ENCODE assay signal across 13 cellular contexts in the genomic region with DNA sequence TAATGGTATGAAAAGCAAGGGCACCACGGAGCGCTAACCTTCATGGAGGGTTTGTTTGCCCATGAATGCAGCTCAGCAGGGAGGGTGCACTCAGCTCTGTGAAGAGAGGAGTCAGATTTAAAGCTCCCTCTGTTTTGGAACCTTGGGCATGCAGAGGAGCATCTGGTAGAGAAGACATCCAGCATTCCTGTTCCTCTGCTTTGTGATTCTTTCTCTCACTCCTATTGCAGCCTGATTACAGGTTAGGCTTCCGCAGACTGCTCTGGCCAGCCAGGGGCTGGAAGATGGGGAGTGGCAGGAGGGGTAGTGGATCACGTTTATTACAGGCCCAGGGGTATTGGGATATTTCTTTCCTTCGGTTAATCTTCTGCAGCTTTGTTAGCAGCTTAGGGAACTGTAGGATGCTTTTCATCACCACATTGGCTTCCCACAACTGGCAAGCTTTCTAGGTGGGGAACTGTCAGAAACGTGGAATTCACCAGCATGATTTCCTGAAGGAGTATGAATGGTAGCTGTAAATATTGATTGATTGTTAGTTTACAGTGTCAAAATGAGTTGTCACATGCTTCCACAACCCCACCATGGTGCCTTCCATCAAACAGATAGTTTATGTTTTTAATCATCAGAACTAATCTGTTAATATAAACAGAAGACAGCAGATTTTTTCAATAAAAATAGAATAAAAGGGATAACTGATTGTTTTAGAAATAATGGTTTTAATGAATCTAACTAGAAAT.
DNase-seq lines count a peak whose midpoint lies in the region; ATAC-seq and TF ChIP-seq lines count a peak whose summit lies in the region.
"Had no signal": no experiment of that assay in that cellular context is flagged by ENCODE, and none has a peak within 500 bp of the region (broad histone marks: within the 10 kb centered on the region; RNA-seq: fewer than 3 reads in every experiment).

No MANE protein-coding gene starts in this region.

- no peaks in the 10 kb centered on the region for H3K36me3 ChIP-seq in neural cell (ENCODE audit: insufficient read depth, low read length)

- H3K9me3 ChIP-seq in neural cell (ENCODE audit: low read length), result no peaks in the 10 kb centered on the region

- no peaks in the 10 kb centered on the region for H3F3A ChIP-seq in neural cell (ENCODE audit: insufficient read depth, low read length, poor library complexity, severe bottlenecking)

- no peaks in the 10 kb centered on the region for H3K9me2 ChIP-seq in neural cell (ENCODE audit: insufficient read depth, low read length)

- no peak overlapping the region for H2AFZ ChIP-seq in neural cell (ENCODE audit: low read depth, low read length)

- peak; percentile 54 for TF ChIP-seq EP300 in neural cell (conservative IDR thresholded peaks at IDR 0.05; ENCODE audit: poor library complexity, severe bottlenecking)

- H4K20me1 ChIP-seq in neural cell (ENCODE audit: insufficient read depth), result no peaks in the 10 kb centered on the region

- no peak overlapping the region for H3K4me2 ChIP-seq in neural cell (ENCODE audit: low read length)

- no peak overlapping the region for H3K4me3 ChIP-seq in neural cell (ENCODE audit: low read length)
- H3K4me3 ChIP-seq: K562 had no signal

- no peaks in the 10 kb centered on the region for H3K79me2 ChIP-seq in neural cell (replicated peaks; ENCODE audit: insufficient read depth, low read length)

- peak; percentile 72 for DNase-seq in COR-L47 (lab: John Stamatoyannopoulos, UW)
- peak; percentile 8 for DNase-seq in NCI-H1417 treated with DMSO at 0.1 percent for 48 hours (lab: John Stamatoyannopoulos, UW)
- peak; percentile 94 for DNase-seq in NCI-H748 (lab: John Stamatoyannopoulos, UW; ENCODE audit: unreplicated experiment)
- no peak for DNase-seq in NCI-H1105 (lab: John Stamatoyannopoulos, UW)
- DNase-seq: Caco-2, GOT3, NCI-H1930, NCI-H526 had no signal

- no peak for TF ChIP-seq CTCF in neural cell (IDR thresholded peaks at IDR 0.05; ENCODE audit: poor library complexity, severe bottlenecking)

- no peaks in the 10 kb centered on the region for H3K27me3 ChIP-seq in neural cell (ENCODE audit: insufficient read depth, low read depth, low read length)

- no peak for TF ChIP-seq RAD21 in neural cell (conservative IDR thresholded peaks at IDR 0.05)

- ATAC-seq in HG02870 (IDR thresholded peaks at IDR 0.05; ENCODE audit: unreplicated experiment) (no peak), HG03457 (IDR thresholded peaks at IDR 0.05; ENCODE audit: unreplicated experiment) (no peak)
- ATAC-seq: K562 had no signal

- H3K9ac ChIP-seq in neural cell (ENCODE audit: low read length), result no peak overlapping the region

- no peak overlapping the region for H3K27ac ChIP-seq in neural cell (ENCODE audit: low read length)
- H3K27ac ChIP-seq: C4-2B had no signal

TF ChIP-seq in neural cell, 6 proteins besides CTCF, POLR2A, EP300 and RAD21:
- TF ChIP-seq POLR2AphosphoS5 (IDR thresholded peaks at IDR 0.05), result peak; percentile 74
- no peak for TF ChIP-seq TAF1 (IDR thresholded peaks at IDR 0.05; ENCODE audit: low read depth)
